16 cellular contexts compared by ENCODE assay signal in genomic region chr1:221727146-221728036, GRCh38. TPM values are rescaled to one million over a fixed set of nuclear protein-coding genes. Genes with fewer than 3 reads are reported as not detected.
DNase-seq lines count a peak whose midpoint lies in the region; ATAC-seq and TF ChIP-seq lines count a peak whose summit lies in the region.
"Had no signal": no experiment of that assay in that cellular context is flagged by ENCODE, and none has a peak within 500 bp of the region (broad histone marks: within the 10 kb centered on the region; RNA-seq: fewer than 3 reads in every experiment).

No MANE protein-coding gene starts in this region.

- POLR2A ChIA-PET in activated B cell treated with CpG ODN at 0.5 μM for 24 hours (lab: Charles Lee) = interaction anchor here (1.1 to 5.0 kb wide), 2 partner anchors 15 to 16 kb away, joined by 3 to 30 read pairs; partner anchors contain the start of gene DUSP10

- peaks cover 0 to 5% (median 2%) of the 10 kb centered on the region in 7 donors for H3K9me3 Mint-ChIP-seq in CD4-positive, CD25-positive, alpha-beta regulatory T cell
- H3K9me3 Mint-ChIP-seq in activated B cell treated with CpG ODN at 0.5 μM for 24 hours = peaks cover 4% of the 10 kb centered on the region
- peaks cover 0 to 5% (median 0%) of the 10 kb centered on the region in 6 donors for H3K9me3 Mint-ChIP-seq in immature natural killer cell
- H3K9me3 Mint-ChIP-seq in glutamatergic neuron (ENCODE audit: unreplicated experiment) = no peaks in the 10 kb centered on the region

- no peaks in the 10 kb centered on the region for H3K27me3 ChIP-seq in CD4-positive, CD25-positive, alpha-beta regulatory T cell (ENCODE audit: control insufficient read depth, insufficient read depth, low read length)

- CTCF ChIA-PET in activated B cell treated with CpG ODN at 0.5 μM for 24 hours (lab: Charles Lee) = no interaction called here

- TF ChIP-seq CTCF in activated B cell treated with CpG ODN at 0.5 μM for 24 hours (IDR thresholded peaks at IDR 0.05) = no peak
- TF ChIP-seq CTCF in glutamatergic neuron (IDR thresholded peaks at IDR 0.05; ENCODE audit: partially characterized antibody, unreplicated experiment) = no peak

- peaks cover 2 to 11% of the 10 kb centered on the region in 2 experiments for H3K9me3 ChIP-seq in CD4-positive, CD25-positive, alpha-beta regulatory T cell (ENCODE audit: control insufficient read depth in 2 of 2, low read length in 2 of 2)

- H3K4me3 Mint-ChIP-seq in CD4-positive, CD25-positive, alpha-beta regulatory T cell = peak overlapping the region; percentile 48 to 84 (median 69)
- H3K4me3 Mint-ChIP-seq in activated B cell treated with CpG ODN at 0.5 μM for 24 hours (peak overlapping the region; percentile 36), immature natural killer cell (peak overlapping the region; percentile 67 to 86 (median 75)), glutamatergic neuron (ENCODE audit: unreplicated experiment) (no peak overlapping the region)

- H3K27me3 Mint-ChIP-seq in CD4-positive, CD25-positive, alpha-beta regulatory T cell = no peaks in the 10 kb centered on the region
- H3K27me3 Mint-ChIP-seq in activated B cell treated with CpG ODN at 0.5 μM for 24 hours = no peaks in the 10 kb centered on the region
- H3K27me3 Mint-ChIP-seq in immature natural killer cell (ENCODE audit: low read depth in 3 of 3) = peaks cover 0 to 3% (median 1%) of the 10 kb centered on the region in 3 donors
- H3K27me3 Mint-ChIP-seq in glutamatergic neuron (ENCODE audit: unreplicated experiment) = no peaks in the 10 kb centered on the region

- H3K4me1 ChIP-seq in CD4-positive, CD25-positive, alpha-beta regulatory T cell (ENCODE audit: control insufficient read depth, insufficient read depth, low read length, poor library complexity, severe bottlenecking) = peaks cover 85% of the 10 kb centered on the region

- H3K36me3 Mint-ChIP-seq in CD4-positive, CD25-positive, alpha-beta regulatory T cell = peaks cover 19% of the 10 kb centered on the region
- peaks cover 76% of the 10 kb centered on the region for H3K36me3 Mint-ChIP-seq in activated B cell treated with CpG ODN at 0.5 μM for 24 hours (ENCODE audit: low read depth)
- H3K36me3 Mint-ChIP-seq in immature natural killer cell = peaks cover 9 to 28% (median 19%) of the 10 kb centered on the region in 3 donors
- H3K36me3 Mint-ChIP-seq in glutamatergic neuron (ENCODE audit: unreplicated experiment) = peaks cover 7% of the 10 kb centered on the region

- peaks cover 54 to 91% (median 73%) of the 10 kb centered on the region in 4 donors for H3K4me1 Mint-ChIP-seq in CD4-positive, CD25-positive, alpha-beta regulatory T cell
- peaks cover 57% of the 10 kb centered on the region for H3K4me1 Mint-ChIP-seq in activated B cell treated with CpG ODN at 0.5 μM for 24 hours
- H3K4me1 Mint-ChIP-seq in immature natural killer cell = peaks cover 70 to 89% of the 10 kb centered on the region in 2 donors
- peaks cover 4% of the 10 kb centered on the region for H3K4me1 Mint-ChIP-seq in glutamatergic neuron (ENCODE audit: low read depth, unreplicated experiment)

- H3K36me3 ChIP-seq in CD4-positive, CD25-positive, alpha-beta regulatory T cell (ENCODE audit: control insufficient read depth, insufficient read depth, low read length) = peaks cover 13% of the 10 kb centered on the region

- H3K27ac Mint-ChIP-seq in CD4-positive, CD25-positive, alpha-beta regulatory T cell = peak overlapping the region; percentile 78 to 94 (median 81)
- H3K27ac Mint-ChIP-seq in activated B cell treated with CpG ODN at 0.5 μM for 24 hours (no peak overlapping the region), immature natural killer cell (peak overlapping the region; percentile 76 to 94 (median 90)), glutamatergic neuron (ENCODE audit: unreplicated experiment) (no peak overlapping the region)

- ATAC-seq in CD4-positive, CD25-positive, alpha-beta regulatory T cell (ENCODE audit: low read depth in 2 of 2) = no peak
- ATAC-seq in GM21423 (IDR thresholded peaks at IDR 0.05; ENCODE audit: unreplicated experiment) (peak; percentile 30), activated B cell treated with CpG ODN at 0.5 μM for 24 hours (ENCODE audit: low read depth) (no peak), HG03196 (IDR thresholded peaks at IDR 0.05; ENCODE audit: unreplicated experiment) (no peak)
- ATAC-seq: mucosa of descending colon had no signal

- intact Hi-C loops in activated B cell treated with CpG ODN at 0.5 μM for 24 hours (cut with micrococcal nuclease) = no loop called here

- H3K4me3 ChIP-seq in CD4-positive, CD25-positive, alpha-beta regulatory T cell (ENCODE audit: low read depth, low read length) = peak overlapping the region; percentile 83
- H3K4me3 ChIP-seq: mucosa of descending colon, SK-N-MC had no signal

- peak overlapping the region; percentile 87 for H3K27ac ChIP-seq in CD4-positive, CD25-positive, alpha-beta regulatory T cell (ENCODE audit: insufficient read depth, low read length, poor library complexity, severe bottlenecking)
- H3K27ac ChIP-seq: KMS-11, SK-N-MC had no signal

- peak in 1 of 3 donors; percentile 58 for DNase-seq in CD4-positive, CD25-positive, alpha-beta regulatory T cell
- no peak for DNase-seq in activated B cell treated with CpG ODN at 0.5 μM for 24 hours
- DNase-seq in immature natural killer cell = peak in 2 of 3 donors; percentile 30 to 36
- DNase-seq in NCI-H446 treated with DMSO at 0.1 percent for 48 hours (lab: John Stamatoyannopoulos, UW) = no peak
- DNase-seq in NCI-H2227 treated with DMSO at 0.1 percent for 48 hours (lab: John Stamatoyannopoulos, UW) = no peak
- no peak for DNase-seq in glutamatergic neuron
- DNase-seq: dermis blood vessel endothelial cell; foreskin fibroblast; mucosa of descending colon; NCI-H2029 treated with DMSO at 0.1 percent for 48 hours; stimulated activated CD4-positive, alpha-beta T cell treated with anti-CD3 and anti-CD28 coated beads, Interleukin-2, amount 100 ng/mL, for 48 hours; stimulated activated naive CD4-positive, alpha-beta T cell treated with Interleukin-2 at 50 U/mL for 16 hours had no signal

RNA-seq across cellular contexts. Expression of gene DUSP10, which starts 14.5 kb away (rescaled TPM):
- 251 TPM for total RNA-seq in CD4-positive, CD25-positive, alpha-beta regulatory T cell
- 10 to 100 TPM; 30.7 to 42.4 (median 36.1) TPM for polyA plus RNA-seq in CD4-positive, CD25-positive, alpha-beta regulatory T cell
- 36.6 and 39.5 TPM in 2 replicates for total RNA-seq in activated B cell treated with CpG ODN at 0.5 μM for 24 hours
- 10 to 100 TPM; 10.7 to 25.6 (median 14.7) TPM for polyA plus RNA-seq in immature natural killer cell
- total RNA-seq in glutamatergic neuron (ENCODE audit: unreplicated experiment) = 21.5 TPM

Comparison
In these comparisons a context has a peak if more than half of its experiments do, and no peak if none do; other contexts are left out.
1. DNase-seq: peak in immature natural killer cell (2 of 3); none in activated B cell treated with CpG ODN at 0.5 μM for 24 hours (single experiment), NCI-H446 treated with DMSO at 0.1 percent for 48 hours (single experiment), NCI-H2227 treated with DMSO at 0.1 percent for 48 hours (single experiment) and glutamatergic neuron (single experiment).
2. H3K27ac Mint-ChIP-seq: peak in CD4-positive, CD25-positive, alpha-beta regulatory T cell (3 of 3) and immature natural killer cell (6 of 6); none in activated B cell treated with CpG ODN at 0.5 μM for 24 hours (single experiment) and glutamatergic neuron (single experiment).